Comparison of ENCODE assay signal across 29 cellular contexts in genomic region chr15:84859143-84859542, GRCh38. TPM values are rescaled to one million over a fixed set of nuclear protein-coding genes. Genes with fewer than 3 reads are reported as not detected.
A peak's percentile ranks its signal among the peaks of the same experiment; 100 is the strongest.
DNase-seq lines count a peak whose midpoint lies in the region; ATAC-seq and TF ChIP-seq lines count a peak whose summit lies in the region.
"Had no signal": no experiment of that assay in that cellular context is flagged by ENCODE, and none has a peak within 500 bp of the region (broad histone marks: within the 10 kb centered on the region; RNA-seq: fewer than 3 reads in every experiment).

No MANE protein-coding gene starts in this region.

- no peak overlapping the region for H3K4me3 ChIP-seq in A673 (ENCODE audit: low read depth, low read length, poor library complexity, severe bottlenecking)
- H3K4me3 ChIP-seq: GM12878, GM23338, ovary had no signal

- BruUV-seq in A673 (replicated peaks; lab: Mats Ljungman, UMichigan): no TSS peak

- POLR2A ChIA-PET in A673 (lab: Charles Lee; ENCODE audit: low non-redundant PET): no interaction called here

- ATAC-seq in GM18868 (IDR thresholded peaks at IDR 0.05; ENCODE audit: unreplicated experiment): no peak
- ATAC-seq: activated CD8-positive, alpha-beta memory T cell treated with anti-CD3 and anti-CD28 coated beads, Interleukin-2, amount 10 ng/mL, durations not matched to agents 7 days and 5 days; activated naive CD8-positive, alpha-beta T cell treated with anti-CD3 and anti-CD28 coated beads, Interleukin-2, amount 50 U/mL, for 24 hours; activated T-helper 17 cell treated with anti-CD3 and anti-CD28 coated beads, Interleukin-2, amount 50 U/mL, for 72 hours; GM12878; GM23338; natural killer cell; stimulated activated naive B cell treated with anti-CD40 and anti-IgM and Interleukin-4, amounts not matched to agents 10 μg/mL and 1 μg/mL and 100 μg/mL, for 72 hours had no signal

- DNase-seq in iPS-NIHi11 (ENCODE audit: low spot score) (peak; percentile 59), renal cortical epithelial cell (ENCODE audit: low read depth) (peak; percentile 48), A673 (ENCODE audit: low spot score) (no peak), GM19240 (ENCODE audit: insufficient read length, low spot score) (no peak), NCI-H2029 (lab: John Stamatoyannopoulos, UW) (no peak)
- DNase-seq: ACHN; activated CD4-positive, alpha-beta T cell treated with anti-CD3 and anti-CD28 coated beads for 48 hours; activated CD8-positive, alpha-beta memory T cell treated with anti-CD3 and anti-CD28 coated beads, Interleukin-2, amount 10 ng/mL, durations not matched to agents 7 days and 5 days; activated naive CD8-positive, alpha-beta T cell treated with anti-CD3 and anti-CD28 coated beads, Interleukin-2, amount 50 U/mL, for 24 hours; brain microvascular endothelial cell; cortex of kidney; hypothalamus; islet precursor cell; mesendoderm; MV-4-11; natural killer cell; NCI-H1694; NCI-H748 treated with DMSO at 0.1 percent for 48 hours; ovary; Right ventricle myocardium superior; stimulated activated naive B cell treated with anti-CD40 and anti-IgM and Interleukin-4, amounts not matched to agents 10 μg/mL and 1 μg/mL and 100 μg/mL, for 72 hours had no signal

- TF ChIP-seq CTCF in C4-2B (conservative IDR thresholded peaks at IDR 0.05) (no peak), VCaP (conservative IDR thresholded peaks at IDR 0.05) (no peak), A673 (conservative IDR thresholded peaks at IDR 0.05; ENCODE audit: low read depth, low read length) (no peak)

- peak overlapping the region; percentile 89 for H3K27ac ChIP-seq in C4-2B
- H3K27ac ChIP-seq in VCaP: peak overlapping the region; percentile 94
- H3K27ac ChIP-seq in A673 (ENCODE audit: low read depth, low read length, poor library complexity, severe bottlenecking): no peak overlapping the region
- H3K27ac ChIP-seq: brain microvascular endothelial cell, HL-60, ovary had no signal

- no peaks in the 10 kb centered on the region for H3K4me1 ChIP-seq in A673 (ENCODE audit: insufficient read depth, low read length, poor library complexity, severe bottlenecking)

- no peaks in the 10 kb centered on the region for H3K36me3 ChIP-seq in A673 (ENCODE audit: insufficient read depth, low read length, poor library complexity, severe bottlenecking)
- H3K36me3 ChIP-seq: brain microvascular endothelial cell, ovary had no signal

- no peaks in the 10 kb centered on the region for H3K9me3 ChIP-seq in A673 (ENCODE audit: low read depth, low read length, poor library complexity, severe bottlenecking)
- H3K9me3 ChIP-seq: ovary had no signal

- H3K27me3 ChIP-seq in A673 (replicated peaks; ENCODE audit: insufficient read depth, low read depth, low read length, poor library complexity): no peaks in the 10 kb centered on the region
- H3K27me3 ChIP-seq: brain microvascular endothelial cell, ovary had no signal

- intact Hi-C loops in A673 (cut with micrococcal nuclease; ENCODE audit: unreplicated experiment): no loop called here

- CTCF ChIA-PET in A673 (lab: Charles Lee): interaction anchor here (0.6 kb wide), 1 partner anchor 85 kb away, joined by 3 read pairs; no protein-coding TSS in a partner anchor

RNA-seq across cellular contexts. Expression of gene SLC28A1, which starts 25.3 kb away (rescaled TPM):
- total RNA-seq in renal cortical epithelial cell (0.15 TPM in 1 of 2 replicates, not detected in the other), A673 (2021) (not detected in 2 replicates)
- total RNA-seq: activated CD8-positive, alpha-beta memory T cell treated with anti-CD3 and anti-CD28 coated beads, Interleukin-2, amount 10 ng/mL, durations not matched to agents 7 days and 5 days; activated T-helper 17 cell treated with anti-CD3 and anti-CD28 coated beads, Interleukin-2, amount 50 U/mL, for 72 hours; fibroblast of villous mesenchyme; GM12878; GM23338; natural killer cell had no signal

RNA-seq across cellular contexts. Expression of gene ALPK3, which starts 42.0 kb away (rescaled TPM):
- total RNA-seq in renal cortical epithelial cell: 16.0 and 79.8 TPM in 2 replicates
- total RNA-seq in A673 (2021): 0.67 and 0.70 TPM in 2 replicates

Comparison
In these comparisons a context has a peak if more than half of its experiments do, and no peak if none do; other contexts are left out.
1. DNase-seq: peak in iPS-NIHi11 (single experiment) and renal cortical epithelial cell (single experiment); none in A673 (single experiment), GM19240 (single experiment) and NCI-H2029 (single experiment).